In genomic region chr5:15554542-15554941, GRCh38 we compare ENCODE assay signal across 26 cellular contexts. TPM values are rescaled to one million over a fixed set of nuclear protein-coding genes. Genes with fewer than 3 reads are reported as not detected.
"Had no signal": no experiment of that assay in that cellular context is flagged by ENCODE, and none has a peak within 500 bp of the region (broad histone marks: within the 10 kb centered on the region; RNA-seq: fewer than 3 reads in every experiment).

No MANE protein-coding gene starts in this region.

- H3K27me3 ChIP-seq: foreskin keratinocyte, sigmoid colon, uterus had no signal

- H3K4me1 ChIP-seq: uterus had no signal

- H3K27ac Mint-ChIP-seq: activated CD4-positive, alpha-beta T cell treated with anti-CD3 and anti-CD28 coated beads, Interleukin-2, amount 10 ng/mL, durations not matched to agents 7 days and 5 days; activated CD8-positive, alpha-beta T cell treated with anti-CD3 and anti-CD28 coated beads for 36 hours; activated naive CD4-positive, alpha-beta T cell treated with anti-CD3 and anti-CD28 coated beads, Interleukin-2, amount 50 U/mL, for 72 hours; activated T-helper 1 cell treated with anti-CD3 and anti-CD28 coated beads, Interleukin-12 subunit alpha, Interleukin-12 subunit beta, Interleukin-2, Interleukin-4 antibody, amounts not matched to agents 30 ng/mL and 10 ng/mL and 1 ng/mL, durations not matched to agents 14 hours and 24 hours and 36 hours; natural killer cell treated with Interleukin-12 subunit alpha and Interleukin-12 subunit beta and Interleukin-15 and Interleukin-18, amount 100 ng/mL, for 72 hours; progenitor cell of endocrine pancreas; stimulated activated naive B cell treated with anti-CD40 and anti-IgM and Interleukin-4, amounts not matched to agents 10 μg/mL and 1 μg/mL and 100 μg/mL, for 72 hours had no signal

- H3K36me3 ChIP-seq: lower lobe of right lung, sigmoid colon, uterus had no signal

- H3K4me2 ChIP-seq: smooth muscle cell had no signal

- DNase-seq: activated CD4-positive, alpha-beta T cell treated with anti-CD3 and anti-CD28 coated beads, Interleukin-2, amount 10 ng/mL, durations not matched to agents 7 days and 5 days; activated CD4-positive, CD25-positive, alpha-beta regulatory T cell treated with anti-CD3 and anti-CD28 coated beads, Interleukin-2, amount 50 U/mL, for 72 hours; activated CD8-positive, alpha-beta T cell treated with anti-CD3 and anti-CD28 coated beads for 36 hours; activated gamma-delta T cell treated with Interleukin-2 at 50 U/mL for 16 hours; aorta; erythroblast; foreskin keratinocyte; kidney; lower lobe of right lung; midbrain; retina; sigmoid colon; stimulated activated CD4-positive, alpha-beta T cell treated with anti-CD3 and anti-CD28 coated beads, Interleukin-15, amount 100 ng/mL, for 24 hours; stimulated activated CD4-positive, alpha-beta T cell treated with anti-CD3 and anti-CD28 coated beads, Interleukin-2, amount 100 ng/mL, for 48 hours; stimulated activated CD8-positive, alpha-beta memory T cell treated with anti-CD3 and anti-CD28 coated beads, Interleukin-4, amount 100 ng/mL, for 48 hours; stimulated activated naive B cell treated with anti-CD40 and anti-IgM and Interleukin-4, amounts not matched to agents 10 μg/mL and 1 μg/mL and 100 μg/mL, for 72 hours; trophoblast cell; uterus had no signal

- H3K4me3 ChIP-seq: lower lobe of right lung, sigmoid colon, smooth muscle cell, uterus had no signal

- FAIRE-seq: kidney had no signal

- H3K36me3 Mint-ChIP-seq: activated naive CD4-positive, alpha-beta T cell treated with anti-CD3 and anti-CD28 coated beads, Interleukin-2, amount 50 U/mL, for 72 hours; natural killer cell treated with Interleukin-12 subunit alpha and Interleukin-12 subunit beta and Interleukin-15 and Interleukin-18, amount 100 ng/mL, for 72 hours; stimulated activated naive B cell treated with anti-CD40 and anti-IgM and Interleukin-4, amounts not matched to agents 10 μg/mL and 1 μg/mL and 100 μg/mL, for 72 hours had no signal

- H3K9me3 Mint-ChIP-seq: activated CD4-positive, alpha-beta T cell treated with anti-CD3 and anti-CD28 coated beads, Interleukin-2, amount 10 ng/mL, durations not matched to agents 7 days and 5 days; activated CD8-positive, alpha-beta T cell treated with anti-CD3 and anti-CD28 coated beads for 36 hours had no signal

- H3K4me3 Mint-ChIP-seq: activated CD4-positive, alpha-beta T cell treated with anti-CD3 and anti-CD28 coated beads, Interleukin-2, amount 10 ng/mL, durations not matched to agents 7 days and 5 days; activated CD8-positive, alpha-beta T cell treated with anti-CD3 and anti-CD28 coated beads for 36 hours; activated T-helper 1 cell treated with anti-CD3 and anti-CD28 coated beads, Interleukin-12 subunit alpha, Interleukin-12 subunit beta, Interleukin-2, Interleukin-4 antibody, amounts not matched to agents 30 ng/mL and 10 ng/mL and 1 ng/mL, durations not matched to agents 14 hours and 24 hours and 36 hours; brain; natural killer cell treated with Interleukin-12 subunit alpha and Interleukin-12 subunit beta and Interleukin-15 and Interleukin-18, amount 100 ng/mL, for 72 hours; stimulated activated naive B cell treated with anti-CD40 and anti-IgM and Interleukin-4, amounts not matched to agents 10 μg/mL and 1 μg/mL and 100 μg/mL, for 72 hours had no signal

- H3K27me3 Mint-ChIP-seq: activated CD4-positive, alpha-beta T cell treated with anti-CD3 and anti-CD28 coated beads, Interleukin-2, amount 10 ng/mL, durations not matched to agents 7 days and 5 days; activated CD8-positive, alpha-beta T cell treated with anti-CD3 and anti-CD28 coated beads for 36 hours; natural killer cell treated with Interleukin-12 subunit alpha and Interleukin-12 subunit beta and Interleukin-15 and Interleukin-18, amount 100 ng/mL, for 72 hours; progenitor cell of endocrine pancreas; stimulated activated naive B cell treated with anti-CD40 and anti-IgM and Interleukin-4, amounts not matched to agents 10 μg/mL and 1 μg/mL and 100 μg/mL, for 72 hours had no signal

- H3K4me1 Mint-ChIP-seq: activated CD4-positive, alpha-beta T cell treated with anti-CD3 and anti-CD28 coated beads, Interleukin-2, amount 10 ng/mL, durations not matched to agents 7 days and 5 days; stimulated activated naive B cell treated with anti-CD40 and anti-IgM and Interleukin-4, amounts not matched to agents 10 μg/mL and 1 μg/mL and 100 μg/mL, for 72 hours had no signal

- H3K27ac ChIP-seq: foreskin keratinocyte, lower lobe of right lung, sigmoid colon, uterus, VCaP had no signal

- H3K9me3 ChIP-seq: lower lobe of right lung, sigmoid colon, uterus had no signal

RNA-seq across cellular contexts. Expression of gene FBXL7, which starts 54.6 kb away (rescaled TPM):
- total RNA-seq: activated CD4-positive, alpha-beta T cell treated with anti-CD3 and anti-CD28 coated beads, Interleukin-2, amount 10 ng/mL, durations not matched to agents 7 days and 5 days; activated CD8-positive, alpha-beta T cell treated with anti-CD3 and anti-CD28 coated beads for 36 hours; activated naive CD4-positive, alpha-beta T cell treated with anti-CD3 and anti-CD28 coated beads, Interleukin-2, amount 50 U/mL, for 72 hours; activated T-helper 1 cell treated with anti-CD3 and anti-CD28 coated beads, Interleukin-12 subunit alpha, Interleukin-12 subunit beta, Interleukin-2, Interleukin-4 antibody, amounts not matched to agents 30 ng/mL and 10 ng/mL and 1 ng/mL, durations not matched to agents 14 hours and 24 hours and 36 hours; natural killer cell treated with Interleukin-12 subunit alpha and Interleukin-12 subunit beta and Interleukin-15 and Interleukin-18, amount 100 ng/mL, for 72 hours; T-helper 2 cell treated with Interferon-gamma antibody and Interleukin-4, amounts not matched to agents 100 ng/mL and 5 ng/mL, for 36 hours had no signal
